Comparison of ENCODE assay signal across 15 cellular contexts in genomic region chr2:234964631-234965461, GRCh38. TPM values are rescaled to one million over a fixed set of nuclear protein-coding genes. Genes with fewer than 3 reads are reported as not detected.
DNase-seq lines count a peak whose midpoint lies in the region; ATAC-seq, FAIRE-seq and TF ChIP-seq lines count a peak whose summit lies in the region.
"Had no signal": no experiment of that assay in that cellular context is flagged by ENCODE, and none has a peak within 500 bp of the region (broad histone marks: within the 10 kb centered on the region; RNA-seq: fewer than 3 reads in every experiment).

No MANE protein-coding gene starts in this region.

- POLR2A ChIA-PET in HepG2 (lab: Yijun Ruan, JAX), result interaction anchor here (1.0 to 1.2 kb wide), 2 partner anchors 10 to 13 kb away, joined by 3 to 7 read pairs; no protein-coding TSS in a partner anchor

- TF ChIP-seq EP300 in HepG2 (IDR thresholded peaks at IDR 0.05; ENCODE audit: low read depth in 2 of 2, low read length in 2 of 2), result no peak
- no peak for TF ChIP-seq EP300 in HepG2 (CRISPR knock-in tag; IDR thresholded peaks at IDR 0.05; ENCODE audit: borderline replicate concordance)

- H3K36me3 Mint-ChIP-seq in endothelial cell (ENCODE audit: low read depth, unreplicated experiment), result peaks cover 13% of the 10 kb centered on the region
- no peaks in the 10 kb centered on the region for H3K36me3 Mint-ChIP-seq in activated CD8-positive, alpha-beta memory T cell treated with anti-CD3 and anti-CD28 coated beads, Interleukin-2, amount 10 ng/mL, durations not matched to agents 7 days and 5 days
- H3K36me3 Mint-ChIP-seq: activated naive CD8-positive, alpha-beta T cell treated with anti-CD3 and anti-CD28 coated beads, Interleukin-2, amount 10 ng/mL, durations not matched to agents 7 days and 5 days had no signal

- H2AFZ ChIP-seq in HepG2 (ENCODE audit: low read length), result no peak overlapping the region

- TF ChIP-seq CTCF in HepG2 (CRISPR knock-in tag; IDR thresholded peaks at IDR 0.05) (no peak), right lobe of liver (IDR thresholded peaks at IDR 0.05) (no peak), endothelial cell (IDR thresholded peaks at IDR 0.05; ENCODE audit: unreplicated experiment) (no peak)

- H3K79me2 ChIP-seq in HepG2 (ENCODE audit: insufficient read depth, low read length), result peaks cover 100% of the 10 kb centered on the region

- WGBS in HepG2 (ENCODE audit: low lambda C conversion rate), result 70% methylated on average over 18 of the region's 18 CpGs
- 59% methylated on average over 7 of the region's 18 CpGs for WGBS in right lobe of liver (ENCODE audit: insufficient coverage, low coverage, low lambda C conversion rate, missing lambda C conversion rate)

- H3K27ac ChIP-seq in HepG2 (ENCODE audit: extremely low read length, insufficient read depth, low read length), result no peak overlapping the region
- H3K27ac ChIP-seq in right lobe of liver, result no peak overlapping the region

- H3K9me3 ChIP-seq in HepG2 (ENCODE audit: low read length) (no peaks in the 10 kb centered on the region), right lobe of liver (no peaks in the 10 kb centered on the region)

- CTCF ChIA-PET in HepG2 (lab: Yijun Ruan, JAX; ENCODE audit: low intra/inter-chr PET ratio, low total read pairs), result no interaction called here
- CTCF ChIA-PET in activated CD8-positive, alpha-beta memory T cell treated with anti-CD3 and anti-CD28 coated beads, Interleukin-2, amount 10 ng/mL, durations not matched to agents 7 days and 5 days (lab: Charles Lee), result no interaction called here

- H3K4me3 ChIP-seq in HepG2 (replicated peaks in 1 of 3; ENCODE audit: insufficient read depth in 1 of 3, low read depth in 2 of 3, low read length in 3 of 3), result no peak overlapping the region
- H3K4me3 ChIP-seq in right lobe of liver, result no peak overlapping the region

- H3K4me3 Mint-ChIP-seq in endothelial cell (ENCODE audit: unreplicated experiment), result no peak overlapping the region
- no peak overlapping the region for H3K4me3 Mint-ChIP-seq in activated CD8-positive, alpha-beta memory T cell treated with anti-CD3 and anti-CD28 coated beads, Interleukin-2, amount 10 ng/mL, durations not matched to agents 7 days and 5 days
- H3K4me3 Mint-ChIP-seq: activated naive CD8-positive, alpha-beta T cell treated with anti-CD3 and anti-CD28 coated beads, Interleukin-2, amount 10 ng/mL, durations not matched to agents 7 days and 5 days had no signal

- H3K4me1 ChIP-seq in HepG2 (ENCODE audit: insufficient read depth, low read length) (peaks cover 69% of the 10 kb centered on the region), right lobe of liver (peaks cover 0 to 7% (median 0%) of the 10 kb centered on the region in 4 donors)

- no peak overlapping the region for H3K27ac Mint-ChIP-seq in endothelial cell (ENCODE audit: unreplicated experiment)
- H3K27ac Mint-ChIP-seq in activated CD8-positive, alpha-beta memory T cell treated with anti-CD3 and anti-CD28 coated beads, Interleukin-2, amount 10 ng/mL, durations not matched to agents 7 days and 5 days, result no peak overlapping the region
- H3K27ac Mint-ChIP-seq: activated naive CD8-positive, alpha-beta T cell treated with anti-CD3 and anti-CD28 coated beads, Interleukin-2, amount 10 ng/mL, durations not matched to agents 7 days and 5 days had no signal

- FAIRE-seq in HepG2 (lab: Jason Lieb, UNC), result peak; percentile 42

- in situ Hi-C loops in HepG2 (cut with HindIII; ENCODE audit: extremely low pct_ligation_motif_present, low pct_unique_long_range_greater_than_20kb), result no loop called here

- peaks cover 97% of the 10 kb centered on the region for H4K20me1 ChIP-seq in HepG2 (ENCODE audit: insufficient read depth, low read length)

- no peaks in the 10 kb centered on the region for H3K9me3 Mint-ChIP-seq in endothelial cell (ENCODE audit: unreplicated experiment)
- H3K9me3 Mint-ChIP-seq in activated CD8-positive, alpha-beta memory T cell treated with anti-CD3 and anti-CD28 coated beads, Interleukin-2, amount 10 ng/mL, durations not matched to agents 7 days and 5 days (ENCODE audit: low read depth), result no peaks in the 10 kb centered on the region
- H3K9me3 Mint-ChIP-seq: activated naive CD8-positive, alpha-beta T cell treated with anti-CD3 and anti-CD28 coated beads, Interleukin-2, amount 10 ng/mL, durations not matched to agents 7 days and 5 days had no signal

- H3K4me2 ChIP-seq in HepG2 (ENCODE audit: low read depth, low read length), result peak overlapping the region; percentile 6; the same call in 1 of the 2 replicates

- H3K27me3 Mint-ChIP-seq in endothelial cell (ENCODE audit: unreplicated experiment), result no peaks in the 10 kb centered on the region
- no peaks in the 10 kb centered on the region for H3K27me3 Mint-ChIP-seq in activated CD8-positive, alpha-beta memory T cell treated with anti-CD3 and anti-CD28 coated beads, Interleukin-2, amount 10 ng/mL, durations not matched to agents 7 days and 5 days

- DNase-seq in HepG2 (ENCODE audit: low spot score) (no peak), right lobe of liver (no peak), SW480 (ENCODE audit: low spot score) (peak; percentile 68), kidney glomerular epithelial cell (lab: John Stamatoyannopoulos, UW) (peak; percentile 68), endothelial cell (ENCODE audit: low spot score) (no peak), GDM1 (lab: John Stamatoyannopoulos, UW) (no peak)
- no peak for DNase-seq in activated CD8-positive, alpha-beta memory T cell treated with anti-CD3 and anti-CD28 coated beads, Interleukin-2, amount 50 U/mL, for 4 hours
- no peak for DNase-seq in activated CD8-positive, alpha-beta memory T cell treated with anti-CD3 and anti-CD28 coated beads, Interleukin-2, amount 10 ng/mL, durations not matched to agents 7 days and 5 days
- DNase-seq: ACHN; activated naive CD8-positive, alpha-beta T cell treated with anti-CD3 and anti-CD28 coated beads, Interleukin-2, amount 10 ng/mL, durations not matched to agents 7 days and 5 days; NCI-H1417; NCI-H2227 treated with DMSO at 0.1 percent for 48 hours; retina; stimulated activated CD4-positive, alpha-beta T cell treated with anti-CD3 and anti-CD28 coated beads, Interleukin-4, amount 100 ng/mL, for 4 hours; T-helper 2 cell had no signal

- H3K36me3 ChIP-seq in HepG2 (replicated peaks in 1 of 2; ENCODE audit: control insufficient read depth in 1 of 2, insufficient read depth in 2 of 2, low read length in 2 of 2), result peaks cover 6 to 41% of the 10 kb centered on the region in 2 experiments; a peak in 4 of 5 replicates
- no peaks in the 10 kb centered on the region for H3K36me3 ChIP-seq in right lobe of liver

- BruUV-seq in HepG2 (replicated peaks; lab: Mats Ljungman, UMichigan), result TSS peak; percentile 2

- peaks cover 50% of the 10 kb centered on the region for H3K4me1 Mint-ChIP-seq in endothelial cell (ENCODE audit: unreplicated experiment)
- no peaks in the 10 kb centered on the region for H3K4me1 Mint-ChIP-seq in activated CD8-positive, alpha-beta memory T cell treated with anti-CD3 and anti-CD28 coated beads, Interleukin-2, amount 10 ng/mL, durations not matched to agents 7 days and 5 days
- H3K4me1 Mint-ChIP-seq: activated naive CD8-positive, alpha-beta T cell treated with anti-CD3 and anti-CD28 coated beads, Interleukin-2, amount 10 ng/mL, durations not matched to agents 7 days and 5 days had no signal

- H3K9ac ChIP-seq in HepG2 (ENCODE audit: insufficient read depth, low read depth, low read length), result no peak overlapping the region

- no peak for TF ChIP-seq RAD21 in HepG2 (CRISPR knock-in tag; IDR thresholded peaks at IDR 0.05)

- ATAC-seq in HepG2 (peak; percentile 80), right lobe of liver (no peak)
- ATAC-seq in activated CD8-positive, alpha-beta memory T cell treated with anti-CD3 and anti-CD28 coated beads, Interleukin-2, amount 10 ng/mL, durations not matched to agents 7 days and 5 days, result no peak

- intact Hi-C loops in HepG2 (cut with micrococcal nuclease; ENCODE audit: unreplicated experiment) (no loop called here), right lobe of liver (cut with DNase I) (no loop called here)

- H3K27me3 ChIP-seq in HepG2 (ENCODE audit: control insufficient read depth in 1 of 2, insufficient read depth in 2 of 2, low read length in 2 of 2), result no peaks in the 10 kb centered on the region
- H3K27me3 ChIP-seq in right lobe of liver, result no peaks in the 10 kb centered on the region

- TF ChIP-seq POLR2A in HepG2 (IDR thresholded peaks at IDR 0.05; ENCODE audit: insufficient read depth in 1 of 2, low read depth in 2 of 2, low read length in 2 of 2) (no peak), right lobe of liver (IDR thresholded peaks at IDR 0.05) (no peak)

RNA-seq across cellular contexts. Expression of gene SH3BP4, which starts 13.0 kb away (rescaled TPM):
- 34.6 and 44.3 TPM in 2 replicates for total RNA-seq in HepG2 (2016; rRNA removed; fragmentation: Illumina TruSeq; extraction: Trizol)
- 10.1 and 13.4 TPM in 2 replicates for total RNA-seq in HepG2 (2016; cell fraction: cytosol; rRNA removed; fragmentation: Illumina TruSeq; extraction: Trizol; ENCODE audit: low read depth)
- 33.4 and 38.6 TPM in 2 replicates for total RNA-seq in HepG2 (2016; cell fraction: insoluble cytoplasmic fraction; rRNA removed; fragmentation: Illumina TruSeq; extraction: Trizol)
- total RNA-seq in HepG2 (2016; cell fraction: membrane; rRNA removed; fragmentation: Illumina TruSeq; extraction: Trizol), result 23.4 and 24.2 TPM in 2 replicates
- total RNA-seq in HepG2 (2016; cell fraction: nucleus; rRNA removed; fragmentation: Illumina TruSeq; extraction: Trizol), result 29.3 and 37.6 TPM in 2 replicates
- polyA plus RNA-seq in HepG2 (2011; rRNA removed), result 99.1 and 101 TPM in 2 replicates
- 62.2 and 70.2 TPM in 2 replicates for polyA plus RNA-seq in HepG2 (2011; cell fraction: cytosol; rRNA removed)
- 57.3 and 58.3 TPM in 2 replicates for polyA plus RNA-seq in HepG2 (2011; cell fraction: nucleus; rRNA removed)
- polyA plus RNA-seq in HepG2 (2012), result 54.2 and 63.2 TPM in 2 replicates
- 12.1 and 15.0 TPM in 2 replicates for polyA plus RNA-seq in HepG2 (2016; cell fraction: cytosol; fragmentation: Illumina TruSeq; extraction: Trizol; ENCODE audit: low read depth)
- 41.4 and 47.1 TPM in 2 replicates for polyA plus RNA-seq in HepG2 (2016; cell fraction: insoluble cytoplasmic fraction; fragmentation: Illumina TruSeq; extraction: Trizol; ENCODE audit: low read depth)
- polyA plus RNA-seq in HepG2 (2016; cell fraction: membrane; fragmentation: Illumina TruSeq; extraction: Trizol; ENCODE audit: low read depth), result 16.0 and 16.3 TPM in 2 replicates
- 33.7 and 37.2 TPM in 2 replicates for polyA plus RNA-seq in HepG2 (2016; cell fraction: nucleus; fragmentation: Illumina TruSeq; extraction: Trizol; ENCODE audit: insufficient read depth, low read depth)
- 50.3 and 196 TPM in 2 replicates for polyA minus RNA-seq in HepG2 (2011; rRNA and poly(A)+ RNA removed; ENCODE audit: low replicate concordance)
- polyA minus RNA-seq in HepG2 (2011; cell fraction: cytosol; rRNA and poly(A)+ RNA removed), result 58.1 and 67.7 TPM in 2 replicates
- 92.1 and 100 TPM in 2 replicates for polyA minus RNA-seq in HepG2 (2011; cell fraction: nucleus; rRNA and poly(A)+ RNA removed)
- total RNA-seq in right lobe of liver, result 10 to 100 TPM; 18.8 to 30.4 (median 26.3) TPM
- 58.6 TPM for total RNA-seq in endothelial cell (ENCODE audit: unreplicated experiment)
- total RNA-seq in activated CD8-positive, alpha-beta memory T cell treated with anti-CD3 and anti-CD28 coated beads, Interleukin-2, amount 10 ng/mL, durations not matched to agents 7 days and 5 days, result under 1 TPM in 1 of 2 experiments, not detected in 1; 0.12 TPM

Comparison
In these comparisons a context has a peak if more than half of its experiments do, and no peak if none do; other contexts are left out.
1. DNase-seq: peak in SW480 (single experiment) and kidney glomerular epithelial cell (single experiment); none in HepG2 (single experiment), right lobe of liver (0 of 3), endothelial cell (single experiment), GDM1 (single experiment), activated CD8-positive, alpha-beta memory T cell treated with anti-CD3 and anti-CD28 coated beads, Interleukin-2, amount 50 U/mL, for 4 hours (single experiment) and activated CD8-positive, alpha-beta memory T cell treated with anti-CD3 and anti-CD28 coated beads, Interleukin-2, amount 10 ng/mL, durations not matched to agents 7 days and 5 days (single experiment).
2. RNA of gene SH3BP4, which starts 13.0 kb away (total RNA-seq): 58.6 TPM in endothelial cell (single experiment), 10.1 to 44.3 TPM in HepG2 and 18.8 to 30.4 TPM in right lobe of liver; 0.12 TPM in activated CD8-positive, alpha-beta memory T cell treated with anti-CD3 and anti-CD28 coated beads, Interleukin-2, amount 10 ng/mL, durations not matched to agents 7 days and 5 days; every median in the first group is over 4 times any median in the second.